In genomic region chr3:14775574-14775973, GRCh38 we compare ENCODE assay signal across 24 cellular contexts. TPM values are rescaled to one million over a fixed set of nuclear protein-coding genes. Genes with fewer than 3 reads are reported as not detected.
A peak's percentile ranks its signal among the peaks of the same experiment; 100 is the strongest.
DNase-seq lines count a peak whose midpoint lies in the region; ATAC-seq and TF ChIP-seq lines count a peak whose summit lies in the region.
"Had no signal": no experiment of that assay in that cellular context is flagged by ENCODE, and none has a peak within 500 bp of the region (broad histone marks: within the 10 kb centered on the region; RNA-seq: fewer than 3 reads in every experiment).

No MANE protein-coding gene starts in this region.

- 72 to 93% (median 84%) methylated on average over 4 of the region's 4 CpGs for WGBS in stomach, 5 donors

- peaks cover 0 to 13% (median 6%) of the 10 kb centered on the region in 4 donors for H3K9me3 ChIP-seq in stomach

- H3K4me1 ChIP-seq in stomach: no peaks in the 10 kb centered on the region
- H3K4me1 ChIP-seq: HAP-1 had no signal

- intact Hi-C loops in stomach (cut with DNase I; ENCODE audit: low total_unique reads): no loop called here

- no peak overlapping the region for H3K27ac ChIP-seq in stomach
- H3K27ac ChIP-seq: 22Rv1 had no signal

- H3K4me3 ChIP-seq in stomach: no peak overlapping the region
- H3K4me3 ChIP-seq: BLaER1, GM23338, HAP-1 had no signal

- TF ChIP-seq POLR2A in stomach (IDR thresholded peaks at IDR 0.05): no peak

- TF ChIP-seq EP300 in stomach (IDR thresholded peaks at IDR 0.05): no peak

- ATAC-seq in left lobe of liver (no peak), HG02678 (IDR thresholded peaks at IDR 0.05; ENCODE audit: unreplicated experiment) (no peak), GM18909 (IDR thresholded peaks at IDR 0.05; ENCODE audit: poor library complexity, unreplicated experiment) (no peak)
- ATAC-seq: Panc1, SK-N-SH treated with all-trans-retinoic acid at 6 μM for 48 hours had no signal

- DNase-seq in NCI-H526 (lab: John Stamatoyannopoulos, UW) (peak; percentile 31 to 50), NCI-H526 treated with DMSO at 0.1 percent for 48 hours (lab: John Stamatoyannopoulos, UW) (no peak), left lobe of liver (ENCODE audit: low spot score) (peak; percentile 24), stomach (peak; percentile 5), NCI-H2107 treated with DMSO at 0.1 percent for 48 hours (lab: John Stamatoyannopoulos, UW; ENCODE audit: unreplicated experiment) (no peak)
- peak; percentile 20 for DNase-seq in activated CD8-positive, alpha-beta memory T cell treated with anti-CD3 and anti-CD28 coated beads, Interleukin-2, amount 50 U/mL, for 48 hours
- DNase-seq: ACHN; CD4-positive, alpha-beta T cell; COR-L47; DND-41; IMR-90; Karpas-422; NCI-H1694 treated with DMSO at 0.1 percent for 48 hours; NCI-H2081 treated with DMSO at 0.1 percent for 48 hours; NCI-H446 treated with DMSO at 0.1 percent for 48 hours had no signal

- no peak for TF ChIP-seq CTCF in stomach (IDR thresholded peaks at IDR 0.05)

- no peaks in the 10 kb centered on the region for H3K27me3 ChIP-seq in stomach
- H3K27me3 ChIP-seq: BLaER1 had no signal

- H3K36me3 ChIP-seq in stomach: no peaks in the 10 kb centered on the region
- H3K36me3 ChIP-seq: BLaER1, HAP-1 had no signal

RNA-seq across cellular contexts. Expression of gene FGD5, which starts 43.2 kb away (rescaled TPM):
- total RNA-seq in left lobe of liver (4.2 TPM), stomach (10 to 100 TPM in 3 of 5 donors, 1 to 10 TPM in 2; 1.2 to 34.1 (median 13.3) TPM)
- polyA plus RNA-seq in stomach: 1 to 10 TPM; 2.7 to 9.5 (median 8.5) TPM
- total RNA-seq: CD4-positive, alpha-beta T cell; IMR-90; MCF 10A had no signal
- polyA plus RNA-seq: IMR-90 had no signal

Comparison
In these comparisons a context has a peak if more than half of its experiments do, and no peak if none do; other contexts are left out.
1. DNase-seq: peak in NCI-H526 (2 of 2), activated CD8-positive, alpha-beta memory T cell treated with anti-CD3 and anti-CD28 coated beads, Interleukin-2, amount 50 U/mL, for 48 hours (single experiment), left lobe of liver (single experiment) and stomach (single experiment); none in NCI-H526 treated with DMSO at 0.1 percent for 48 hours (single experiment) and NCI-H2107 treated with DMSO at 0.1 percent for 48 hours (single experiment).